Comparison of ENCODE assay signal across 1 cellular context in the genomic region with DNA sequence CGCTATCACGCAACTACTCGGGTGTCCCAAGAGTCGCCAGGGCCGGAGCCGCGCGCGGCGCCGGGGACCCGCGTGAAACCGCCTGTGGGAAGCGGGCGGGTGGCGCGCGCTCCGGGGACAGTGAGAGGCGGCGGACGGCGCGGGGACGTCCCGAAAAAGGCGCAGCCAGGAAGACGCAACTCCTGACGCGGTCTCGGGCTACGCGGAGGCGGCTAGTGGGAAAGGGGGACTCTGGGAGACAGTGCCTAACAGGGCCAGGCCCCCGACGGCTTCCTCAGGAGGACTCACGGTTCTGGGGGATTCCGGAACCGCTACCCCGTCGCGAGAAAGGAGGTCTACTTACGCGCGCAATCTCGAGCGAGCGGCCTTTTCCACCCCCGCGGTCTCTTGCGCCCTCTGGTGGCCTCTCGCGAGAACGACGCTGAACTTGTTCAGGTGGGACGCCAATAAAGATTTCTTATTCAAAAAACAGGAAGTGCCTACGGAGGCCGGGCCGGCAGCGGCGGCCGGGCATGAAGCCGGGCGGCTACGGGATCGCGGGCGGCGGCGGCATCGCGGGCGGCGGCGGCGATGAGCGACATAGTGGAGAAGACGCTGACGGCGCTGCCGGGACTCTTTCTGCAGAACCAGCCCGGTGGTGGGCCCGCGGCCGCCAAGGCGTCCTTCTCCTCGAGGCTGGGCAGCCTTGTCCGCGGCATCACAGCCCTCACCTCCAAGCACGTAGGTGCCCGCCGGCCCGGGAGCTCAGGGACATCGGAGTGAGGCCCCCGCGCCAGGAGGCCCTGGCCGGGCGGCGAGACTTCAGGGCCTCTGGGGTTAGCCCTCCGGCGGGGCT.
TF ChIP-seq lines count a peak whose summit lies in the region.

A gene (plus strand): TSS at position 475 of the 835 bp plus-strand sequence. CDS start 96 bp downstream, at position 571.

TF ChIP-seq in GM12878, 131 proteins besides CTCF, POLR2A, EP300 and RAD21 (continued from another document and continues in another):
- 0 out of 2 replicates have a peak, but pooled peaks have one; percentile 69 for TF ChIP-seq ZNF217 (IDR thresholded peaks at IDR 0.05)
- TF ChIP-seq, protein P1, sequence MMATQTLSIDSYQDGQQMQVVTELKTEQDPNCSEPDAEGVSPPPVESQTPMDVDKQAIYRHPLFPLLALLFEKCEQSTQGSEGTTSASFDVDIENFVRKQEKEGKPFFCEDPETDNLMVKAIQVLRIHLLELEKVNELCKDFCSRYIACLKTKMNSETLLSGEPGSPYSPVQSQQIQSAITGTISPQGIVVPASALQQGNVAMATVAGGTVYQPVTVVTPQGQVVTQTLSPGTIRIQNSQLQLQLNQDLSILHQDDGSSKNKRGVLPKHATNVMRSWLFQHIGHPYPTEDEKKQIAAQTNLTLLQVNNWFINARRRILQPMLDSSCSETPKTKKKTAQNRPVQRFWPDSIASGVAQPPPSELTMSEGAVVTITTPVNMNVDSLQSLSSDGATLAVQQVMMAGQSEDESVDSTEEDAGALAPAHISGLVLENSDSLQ (IDR thresholded peaks at IDR 0.05), result no peak
- TF ChIP-seq, protein P2, sequence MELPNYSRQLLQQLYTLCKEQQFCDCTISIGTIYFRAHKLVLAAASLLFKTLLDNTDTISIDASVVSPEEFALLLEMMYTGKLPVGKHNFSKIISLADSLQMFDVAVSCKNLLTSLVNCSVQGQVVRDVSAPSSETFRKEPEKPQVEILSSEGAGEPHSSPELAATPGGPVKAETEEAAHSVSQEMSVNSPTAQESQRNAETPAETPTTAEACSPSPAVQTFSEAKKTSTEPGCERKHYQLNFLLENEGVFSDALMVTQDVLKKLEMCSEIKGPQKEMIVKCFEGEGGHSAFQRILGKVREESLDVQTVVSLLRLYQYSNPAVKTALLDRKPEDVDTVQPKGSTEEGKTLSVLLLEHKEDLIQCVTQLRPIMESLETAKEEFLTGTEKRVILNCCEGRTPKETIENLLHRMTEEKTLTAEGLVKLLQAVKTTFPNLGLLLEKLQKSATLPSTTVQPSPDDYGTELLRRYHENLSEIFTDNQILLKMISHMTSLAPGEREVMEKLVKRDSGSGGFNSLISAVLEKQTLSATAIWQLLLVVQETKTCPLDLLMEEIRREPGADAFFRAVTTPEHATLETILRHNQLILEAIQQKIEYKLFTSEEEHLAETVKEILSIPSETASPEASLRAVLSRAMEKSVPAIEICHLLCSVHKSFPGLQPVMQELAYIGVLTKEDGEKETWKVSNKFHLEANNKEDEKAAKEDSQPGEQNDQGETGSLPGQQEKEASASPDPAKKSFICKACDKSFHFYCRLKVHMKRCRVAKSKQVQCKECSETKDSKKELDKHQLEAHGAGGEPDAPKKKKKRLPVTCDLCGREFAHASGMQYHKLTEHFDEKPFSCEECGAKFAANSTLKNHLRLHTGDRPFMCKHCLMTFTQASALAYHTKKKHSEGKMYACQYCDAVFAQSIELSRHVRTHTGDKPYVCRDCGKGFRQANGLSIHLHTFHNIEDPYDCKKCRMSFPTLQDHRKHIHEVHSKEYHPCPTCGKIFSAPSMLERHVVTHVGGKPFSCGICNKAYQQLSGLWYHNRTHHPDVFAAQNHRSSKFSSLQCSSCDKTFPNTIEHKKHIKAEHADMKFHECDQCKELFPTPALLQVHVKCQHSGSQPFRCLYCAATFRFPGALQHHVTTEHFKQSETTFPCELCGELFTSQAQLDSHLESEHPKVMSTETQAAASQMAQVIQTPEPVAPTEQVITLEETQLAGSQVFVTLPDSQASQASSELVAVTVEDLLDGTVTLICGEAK (IDR thresholded peaks at IDR 0.05; ENCODE audit: borderline replicate concordance), result peak; percentile 99
- TF ChIP-seq PML (IDR thresholded peaks at IDR 0.05; ENCODE audit: low read length), result no peak; the same call in 1 of the 2 replicates
- peak; percentile 96 for TF ChIP-seq SMARCA5 (IDR thresholded peaks at IDR 0.05)
- no peak for TF ChIP-seq TCF3 (IDR thresholded peaks at IDR 0.05; ENCODE audit: borderline replicate concordance, insufficient read depth, low read depth, low read length)
- peak; percentile 45 for TF ChIP-seq TAF1 (IDR thresholded peaks at IDR 0.05; ENCODE audit: borderline replicate concordance, low read depth, low read length)
- TF ChIP-seq HCFC1 (IDR thresholded peaks at IDR 0.05; ENCODE audit: low read length), result peak; percentile 74
- TF ChIP-seq ZSCAN29 (IDR thresholded peaks at IDR 0.05), result no peak
- no peak for TF ChIP-seq BMI1 (IDR thresholded peaks at IDR 0.05; ENCODE audit: borderline replicate concordance)
- TF ChIP-seq PAX8 (IDR thresholded peaks at IDR 0.05), result no peak
- peak; percentile 85 for TF ChIP-seq RELA (IDR thresholded peaks at IDR 0.05; ENCODE audit: borderline replicate concordance, partially characterized antibody)
- TF ChIP-seq CREM (IDR thresholded peaks at IDR 0.05; ENCODE audit: low read depth), result peak; percentile 84
- TF ChIP-seq CREB1 (IDR thresholded peaks at IDR 0.05; ENCODE audit: low read depth), result peak; percentile 78
- TF ChIP-seq RUNX3 (IDR thresholded peaks at IDR 0.05; ENCODE audit: low read length), result peak; percentile 44; the same call in 1 of the 2 replicates
- 0 out of 2 replicates have a peak, but pooled peaks have one; percentile 22 for TF ChIP-seq TBL1XR1 (IDR thresholded peaks at IDR 0.05; ENCODE audit: low read depth, low read length)
- 0 out of 2 replicates have a peak, but pooled peaks have one; percentile 47 for TF ChIP-seq POLR2AphosphoS2 (IDR thresholded peaks at IDR 0.05; ENCODE audit: low read depth, low read length)
- no peak for TF ChIP-seq IRF4 (IDR thresholded peaks at IDR 0.05; ENCODE audit: low read depth, low read length)
- peak; percentile 72; the same call in 1 of the 2 replicates for TF ChIP-seq FOXM1 (IDR thresholded peaks at IDR 0.05; ENCODE audit: low read depth, low read length)
- TF ChIP-seq MYB (IDR thresholded peaks at IDR 0.05; ENCODE audit: borderline replicate concordance, low read depth, low read length), result 0 out of 2 replicates have a peak, but pooled peaks have one; percentile 48
- TF ChIP-seq PAX5 (IDR thresholded peaks at IDR 0.05; ENCODE audit: borderline replicate concordance, low read depth, low read length), result peak; percentile 30; the same call in 1 of the 2 replicates
- TF ChIP-seq, protein P3, sequence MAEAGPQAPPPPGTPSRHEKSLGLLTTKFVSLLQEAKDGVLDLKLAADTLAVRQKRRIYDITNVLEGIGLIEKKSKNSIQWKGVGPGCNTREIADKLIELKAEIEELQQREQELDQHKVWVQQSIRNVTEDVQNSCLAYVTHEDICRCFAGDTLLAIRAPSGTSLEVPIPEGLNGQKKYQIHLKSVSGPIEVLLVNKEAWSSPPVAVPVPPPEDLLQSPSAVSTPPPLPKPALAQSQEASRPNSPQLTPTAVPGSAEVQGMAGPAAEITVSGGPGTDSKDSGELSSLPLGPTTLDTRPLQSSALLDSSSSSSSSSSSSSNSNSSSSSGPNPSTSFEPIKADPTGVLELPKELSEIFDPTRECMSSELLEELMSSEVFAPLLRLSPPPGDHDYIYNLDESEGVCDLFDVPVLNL (IDR thresholded peaks at IDR 0.05; ENCODE audit: low read depth, low read length), result peak; percentile 60; the same call in 1 of the 2 replicates
- TF ChIP-seq POLR2AphosphoS5 (IDR thresholded peaks at IDR 0.05; ENCODE audit: low read length), result peak; percentile 87
- 0 out of 2 replicates have a peak, but pooled peaks have one; percentile 24 for TF ChIP-seq ATF7 (IDR thresholded peaks at IDR 0.05; ENCODE audit: low read depth)
- TF ChIP-seq, protein P4, sequence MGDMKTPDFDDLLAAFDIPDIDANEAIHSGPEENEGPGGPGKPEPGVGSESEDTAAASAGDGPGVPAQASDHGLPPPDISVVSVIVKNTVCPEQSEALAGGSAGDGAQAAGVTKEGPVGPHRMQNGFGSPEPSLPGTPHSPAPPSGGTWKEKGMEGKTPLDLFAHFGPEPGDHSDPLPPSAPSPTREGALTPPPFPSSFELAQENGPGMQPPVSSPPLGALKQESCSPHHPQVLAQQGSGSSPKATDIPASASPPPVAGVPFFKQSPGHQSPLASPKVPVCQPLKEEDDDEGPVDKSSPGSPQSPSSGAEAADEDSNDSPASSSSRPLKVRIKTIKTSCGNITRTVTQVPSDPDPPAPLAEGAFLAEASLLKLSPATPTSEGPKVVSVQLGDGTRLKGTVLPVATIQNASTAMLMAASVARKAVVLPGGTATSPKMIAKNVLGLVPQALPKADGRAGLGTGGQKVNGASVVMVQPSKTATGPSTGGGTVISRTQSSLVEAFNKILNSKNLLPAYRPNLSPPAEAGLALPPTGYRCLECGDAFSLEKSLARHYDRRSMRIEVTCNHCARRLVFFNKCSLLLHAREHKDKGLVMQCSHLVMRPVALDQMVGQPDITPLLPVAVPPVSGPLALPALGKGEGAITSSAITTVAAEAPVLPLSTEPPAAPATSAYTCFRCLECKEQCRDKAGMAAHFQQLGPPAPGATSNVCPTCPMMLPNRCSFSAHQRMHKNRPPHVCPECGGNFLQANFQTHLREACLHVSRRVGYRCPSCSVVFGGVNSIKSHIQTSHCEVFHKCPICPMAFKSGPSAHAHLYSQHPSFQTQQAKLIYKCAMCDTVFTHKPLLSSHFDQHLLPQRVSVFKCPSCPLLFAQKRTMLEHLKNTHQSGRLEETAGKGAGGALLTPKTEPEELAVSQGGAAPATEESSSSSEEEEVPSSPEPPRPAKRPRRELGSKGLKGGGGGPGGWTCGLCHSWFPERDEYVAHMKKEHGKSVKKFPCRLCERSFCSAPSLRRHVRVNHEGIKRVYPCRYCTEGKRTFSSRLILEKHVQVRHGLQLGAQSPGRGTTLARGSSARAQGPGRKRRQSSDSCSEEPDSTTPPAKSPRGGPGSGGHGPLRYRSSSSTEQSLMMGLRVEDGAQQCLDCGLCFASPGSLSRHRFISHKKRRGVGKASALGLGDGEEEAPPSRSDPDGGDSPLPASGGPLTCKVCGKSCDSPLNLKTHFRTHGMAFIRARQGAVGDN (IDR thresholded peaks at IDR 0.05), result peak; percentile 53
- TF ChIP-seq ETV6 (conservative IDR thresholded peaks at IDR 0.05 in 1 of 2, IDR thresholded peaks at IDR 0.05 in 1 of 2; ENCODE audit: borderline replicate concordance in 1 of 2, low read depth in 1 of 2), result peak; percentile 64 to 68; a peak in 1 of 4 replicates
- TF ChIP-seq NR2F1 (conservative IDR thresholded peaks at IDR 0.05), result 0 out of 2 replicates have a peak, but pooled peaks have one; percentile 36
- TF ChIP-seq, protein P5, sequence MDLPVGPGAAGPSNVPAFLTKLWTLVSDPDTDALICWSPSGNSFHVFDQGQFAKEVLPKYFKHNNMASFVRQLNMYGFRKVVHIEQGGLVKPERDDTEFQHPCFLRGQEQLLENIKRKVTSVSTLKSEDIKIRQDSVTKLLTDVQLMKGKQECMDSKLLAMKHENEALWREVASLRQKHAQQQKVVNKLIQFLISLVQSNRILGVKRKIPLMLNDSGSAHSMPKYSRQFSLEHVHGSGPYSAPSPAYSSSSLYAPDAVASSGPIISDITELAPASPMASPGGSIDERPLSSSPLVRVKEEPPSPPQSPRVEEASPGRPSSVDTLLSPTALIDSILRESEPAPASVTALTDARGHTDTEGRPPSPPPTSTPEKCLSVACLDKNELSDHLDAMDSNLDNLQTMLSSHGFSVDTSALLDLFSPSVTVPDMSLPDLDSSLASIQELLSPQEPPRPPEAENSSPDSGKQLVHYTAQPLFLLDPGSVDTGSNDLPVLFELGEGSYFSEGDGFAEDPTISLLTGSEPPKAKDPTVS (IDR thresholded peaks at IDR 0.05; ENCODE audit: low read depth, low read length), result peak; percentile 75
- TF ChIP-seq, protein P6, sequence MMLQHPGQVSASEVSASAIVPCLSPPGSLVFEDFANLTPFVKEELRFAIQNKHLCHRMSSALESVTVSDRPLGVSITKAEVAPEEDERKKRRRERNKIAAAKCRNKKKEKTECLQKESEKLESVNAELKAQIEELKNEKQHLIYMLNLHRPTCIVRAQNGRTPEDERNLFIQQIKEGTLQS (IDR thresholded peaks at IDR 0.05; ENCODE audit: borderline replicate concordance, extremely low read depth, low read depth, low read length), result peak; percentile 76; the same call in 1 of the 2 replicates
- TF ChIP-seq MEF2A (IDR thresholded peaks at IDR 0.05; ENCODE audit: insufficient read depth, low read depth, low read length), result peak; percentile 73
- no peak for TF ChIP-seq CBX3 (IDR thresholded peaks at IDR 0.05; ENCODE audit: borderline replicate concordance, low read depth)
- peak in 1 of 2 experiments; percentile 67; a peak in 3 of 4 replicates for TF ChIP-seq IKZF2 (IDR thresholded peaks at IDR 0.05)
- TF ChIP-seq RB1 (IDR thresholded peaks at IDR 0.05; ENCODE audit: borderline replicate concordance), result peak; percentile 94
- peak in 1 of 2 experiments; percentile 80; a peak in 2 of 3 replicates for TF ChIP-seq EGR1 (IDR thresholded peaks at IDR 0.05; ENCODE audit: borderline replicate concordance in 1 of 2, low read depth in 2 of 2, low read length in 2 of 2)
- TF ChIP-seq IKZF1 (conservative IDR thresholded peaks at IDR 0.05), result peak; percentile 92
- TF ChIP-seq SIN3A (IDR thresholded peaks at IDR 0.05; ENCODE audit: low read depth, low read length), result no peak; the same call in 1 of the 2 replicates
- TF ChIP-seq TARDBP (IDR thresholded peaks at IDR 0.05; ENCODE audit: borderline replicate concordance), result peak; percentile 97
- TF ChIP-seq RAD51 (IDR thresholded peaks at IDR 0.05), result no peak
- TF ChIP-seq SMAD1 (IDR thresholded peaks at IDR 0.05; ENCODE audit: low read depth, partially characterized antibody), result no peak
- peak; percentile 58 for TF ChIP-seq BRCA1 (IDR thresholded peaks at IDR 0.05; ENCODE audit: low read depth, low read length)
- TF ChIP-seq, protein P7, sequence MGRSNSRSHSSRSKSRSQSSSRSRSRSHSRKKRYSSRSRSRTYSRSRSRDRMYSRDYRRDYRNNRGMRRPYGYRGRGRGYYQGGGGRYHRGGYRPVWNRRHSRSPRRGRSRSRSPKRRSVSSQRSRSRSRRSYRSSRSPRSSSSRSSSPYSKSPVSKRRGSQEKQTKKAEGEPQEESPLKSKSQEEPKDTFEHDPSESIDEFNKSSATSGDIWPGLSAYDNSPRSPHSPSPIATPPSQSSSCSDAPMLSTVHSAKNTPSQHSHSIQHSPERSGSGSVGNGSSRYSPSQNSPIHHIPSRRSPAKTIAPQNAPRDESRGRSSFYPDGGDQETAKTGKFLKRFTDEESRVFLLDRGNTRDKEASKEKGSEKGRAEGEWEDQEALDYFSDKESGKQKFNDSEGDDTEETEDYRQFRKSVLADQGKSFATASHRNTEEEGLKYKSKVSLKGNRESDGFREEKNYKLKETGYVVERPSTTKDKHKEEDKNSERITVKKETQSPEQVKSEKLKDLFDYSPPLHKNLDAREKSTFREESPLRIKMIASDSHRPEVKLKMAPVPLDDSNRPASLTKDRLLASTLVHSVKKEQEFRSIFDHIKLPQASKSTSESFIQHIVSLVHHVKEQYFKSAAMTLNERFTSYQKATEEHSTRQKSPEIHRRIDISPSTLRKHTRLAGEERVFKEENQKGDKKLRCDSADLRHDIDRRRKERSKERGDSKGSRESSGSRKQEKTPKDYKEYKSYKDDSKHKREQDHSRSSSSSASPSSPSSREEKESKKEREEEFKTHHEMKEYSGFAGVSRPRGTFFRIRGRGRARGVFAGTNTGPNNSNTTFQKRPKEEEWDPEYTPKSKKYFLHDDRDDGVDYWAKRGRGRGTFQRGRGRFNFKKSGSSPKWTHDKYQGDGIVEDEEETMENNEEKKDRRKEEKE (IDR thresholded peaks at IDR 0.05), result 0 out of 2 replicates have a peak, but pooled peaks have one; percentile 10
- no peak for TF ChIP-seq NFYA (IDR thresholded peaks at IDR 0.05; ENCODE audit: borderline replicate concordance, low read depth, low read length)
- 0 out of 2 replicates have a peak, but pooled peaks have one; percentile 82 for TF ChIP-seq STAT1 (conservative IDR thresholded peaks at IDR 0.05)
- no peak; the same call in 1 of the 2 replicates for TF ChIP-seq BCL11A (IDR thresholded peaks at IDR 0.05; ENCODE audit: low read depth, low read length)
- peak; percentile 57 for TF ChIP-seq ESRRA (IDR thresholded peaks at IDR 0.05; ENCODE audit: low read length)
